9 cellular contexts compared by ENCODE assay signal in the genomic region with DNA sequence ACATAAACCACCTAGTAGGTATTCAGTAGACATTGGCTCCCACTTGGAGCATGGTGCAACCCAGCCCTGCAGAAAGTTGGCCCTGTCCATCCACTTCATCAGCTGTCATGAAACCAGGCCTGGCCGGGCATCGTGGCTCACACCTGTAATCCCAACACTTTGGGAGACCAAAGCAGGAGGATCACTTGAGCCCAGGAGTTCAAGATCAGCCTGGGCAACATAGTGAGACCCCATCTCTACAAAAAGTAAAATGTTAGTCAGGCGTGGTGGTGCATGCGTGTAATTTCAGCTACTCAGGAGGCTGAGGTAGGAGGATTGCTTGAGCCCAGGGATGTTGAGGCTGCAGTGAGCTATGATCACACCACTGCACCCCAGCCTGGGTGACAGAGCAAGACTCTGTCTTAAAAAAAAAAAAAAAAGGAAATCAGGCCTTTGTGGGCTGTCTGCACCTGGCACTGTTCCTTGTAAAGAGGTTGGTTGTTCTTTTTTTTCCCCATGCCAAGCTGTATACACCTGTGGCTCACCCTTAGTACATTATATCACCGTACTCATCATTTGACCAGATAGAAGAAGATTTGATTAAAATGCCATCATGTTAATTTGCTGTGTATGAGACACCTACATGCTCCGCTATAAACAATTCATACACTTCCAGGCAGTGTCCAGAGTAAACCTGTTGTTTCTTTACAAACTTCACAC. TPM values are rescaled to one million over a fixed set of nuclear protein-coding genes. Genes with fewer than 3 reads are reported as not detected.
DNase-seq lines count a peak whose midpoint lies in the region; ATAC-seq, FAIRE-seq and TF ChIP-seq lines count a peak whose summit lies in the region.
"Had no signal": no experiment of that assay in that cellular context is flagged by ENCODE, and none has a peak within 500 bp of the region (broad histone marks: within the 10 kb centered on the region; RNA-seq: fewer than 3 reads in every experiment).

No MANE protein-coding gene starts in this region.

- H3K4me1 ChIP-seq in A549, result peaks cover 6% of the 10 kb centered on the region; the same call in 1 of the 3 replicates
- peaks cover 5% of the 10 kb centered on the region for H3K4me1 ChIP-seq in mesenchymal stem cell (ENCODE audit: control insufficient read depth, insufficient read depth, low read depth, low read length)
- no peaks in the 10 kb centered on the region for H3K4me1 ChIP-seq in mesendoderm (ENCODE audit: control insufficient read depth, low read depth, low read length)
- no peaks in the 10 kb centered on the region for H3K4me1 ChIP-seq in SJCRH30

- 0 out of 3 replicates have a peak overlapping the region, but pooled peaks have one; percentile 20 for H3K4me2 ChIP-seq in A549
- H3K4me2 ChIP-seq in mesenchymal stem cell (ENCODE audit: low read length, poor library complexity, severe bottlenecking), result no peak overlapping the region
- no peak overlapping the region for H3K4me2 ChIP-seq in mesendoderm (ENCODE audit: low read length)
- H3K4me2 ChIP-seq: KMS-11 had no signal

- peak overlapping the region; percentile 87 for H3K27ac Mint-ChIP-seq in activated CD8-positive, alpha-beta T cell treated with anti-CD3 and anti-CD28 coated beads for 36 hours

- H3K4me3 Mint-ChIP-seq in activated CD8-positive, alpha-beta T cell treated with anti-CD3 and anti-CD28 coated beads for 36 hours, result peak overlapping the region; percentile 66

- H3K36me3 Mint-ChIP-seq in activated CD8-positive, alpha-beta T cell treated with anti-CD3 and anti-CD28 coated beads for 36 hours (ENCODE audit: low read depth), result peaks cover 11% of the 10 kb centered on the region

- DNase-seq in A549 (ENCODE audit: low read depth in 1 of 2, low spot score in 1 of 2) (no peak), mesenchymal stem cell (no peak), mesendoderm (no peak), SJCRH30 (no peak), HuH-7.5 (ENCODE audit: low spot score) (no peak)
- DNase-seq in activated CD8-positive, alpha-beta T cell treated with anti-CD3 and anti-CD28 coated beads for 36 hours, result no peak

- H4K8ac ChIP-seq in mesenchymal stem cell (ENCODE audit: low read length), result peak overlapping the region; percentile 71
- no peak overlapping the region for H4K8ac ChIP-seq in mesendoderm (ENCODE audit: low read depth, low read length)

- H2BK15ac ChIP-seq in mesenchymal stem cell (ENCODE audit: low read depth, poor library complexity, severe bottlenecking) (no peak overlapping the region), mesendoderm (replicated peaks; ENCODE audit: low read depth) (no peak overlapping the region)

- H3K9me3 ChIP-seq in A549 (peaks cover 6% of the 10 kb centered on the region), mesenchymal stem cell (ENCODE audit: control insufficient read depth, low read length) (no peaks in the 10 kb centered on the region), SJCRH30 (replicated peaks) (no peaks in the 10 kb centered on the region)

- H3K79me2 ChIP-seq in mesendoderm (ENCODE audit: control insufficient read depth, insufficient read depth, low read length), result no peaks in the 10 kb centered on the region

- no peak for TF ChIP-seq EP300 in A549 (IDR thresholded peaks at IDR 0.05)

- H3K4ac ChIP-seq in mesenchymal stem cell (ENCODE audit: low read depth in 1 of 2, low read length in 2 of 2), result peak overlapping the region in 1 of 2 experiments; percentile 32
- H3K4ac ChIP-seq in mesendoderm (ENCODE audit: low read depth, low read length), result no peak overlapping the region

- intact Hi-C loops in activated CD8-positive, alpha-beta T cell treated with anti-CD3 and anti-CD28 coated beads for 36 hours (cut with micrococcal nuclease), result no loop called here

- H2BK5ac ChIP-seq in mesenchymal stem cell (ENCODE audit: low read depth, low read length, poor library complexity, severe bottlenecking), result no peak overlapping the region
- H2BK5ac ChIP-seq in mesendoderm (ENCODE audit: low read length), result no peak overlapping the region

- H3K56ac ChIP-seq in mesendoderm (ENCODE audit: low read length), result no peak overlapping the region

- H3K4me3 ChIP-seq in A549, result no peak overlapping the region
- H3K4me3 ChIP-seq in mesenchymal stem cell (ENCODE audit: insufficient read depth in 1 of 2, low read depth in 1 of 2, low read length in 2 of 2), result no peak overlapping the region
- no peak overlapping the region for H3K4me3 ChIP-seq in mesendoderm (ENCODE audit: low read length)
- no peak overlapping the region for H3K4me3 ChIP-seq in SJCRH30

- peaks cover 7% of the 10 kb centered on the region for H3K9me3 Mint-ChIP-seq in activated CD8-positive, alpha-beta T cell treated with anti-CD3 and anti-CD28 coated beads for 36 hours

- POLR2A ChIA-PET in A549 (lab: Yijun Ruan, JAX), result interaction anchor here (2.5 kb wide), 1 partner anchor 11 kb away, joined by 18 read pairs; no protein-coding TSS in a partner anchor
- POLR2A ChIA-PET in activated CD8-positive, alpha-beta T cell treated with anti-CD3 and anti-CD28 coated beads for 36 hours (lab: Charles Lee), result interaction anchor here (0.7 to 2.6 kb wide), 2 partner anchors 11 to 32 kb away, joined by 3 to 32 read pairs; no protein-coding TSS in a partner anchor

- FAIRE-seq in A549 (lab: Jason Lieb, UNC), result no peak

- no peaks in the 10 kb centered on the region for H3K36me3 ChIP-seq in mesenchymal stem cell (ENCODE audit: control insufficient read depth in 1 of 2, insufficient read depth in 2 of 2, low read depth in 1 of 2, low read length in 2 of 2)
- no peaks in the 10 kb centered on the region for H3K36me3 ChIP-seq in mesendoderm (ENCODE audit: control insufficient read depth, insufficient read depth, low read length)
- H3K36me3 ChIP-seq in SJCRH30, result no peaks in the 10 kb centered on the region

- H4K91ac ChIP-seq in mesenchymal stem cell (ENCODE audit: low read length), result peak overlapping the region; percentile 61

- H4K5ac ChIP-seq in mesendoderm (ENCODE audit: low read length), result no peak overlapping the region

- H3K9ac ChIP-seq in mesenchymal stem cell (ENCODE audit: low read length) (no peak overlapping the region), mesendoderm (ENCODE audit: low read length) (no peak overlapping the region)
- H3K9ac ChIP-seq: KMS-11 had no signal

- no peak for TF ChIP-seq POLR2A in A549 (IDR thresholded peaks at IDR 0.05; ENCODE audit: low read length)

- H3K18ac ChIP-seq in mesenchymal stem cell (ENCODE audit: low read depth in 1 of 2, low read length in 2 of 2) (peak overlapping the region; percentile 75 to 77), mesendoderm (ENCODE audit: low read length) (no peak overlapping the region)

- H3K23ac ChIP-seq in mesenchymal stem cell (ENCODE audit: low read length in 2 of 2), result no peak overlapping the region
- no peak overlapping the region for H3K23ac ChIP-seq in mesendoderm (ENCODE audit: low read length)

- H3K27ac ChIP-seq in A549 (0 out of 6 replicates have a peak overlapping the region, but pooled peaks of 1 of the 2 experiments have one; percentile 13), mesenchymal stem cell (ENCODE audit: low read length, poor library complexity, severe bottlenecking) (peak overlapping the region; percentile 78), mesendoderm (ENCODE audit: low read depth, low read length) (no peak overlapping the region), SJCRH30 (no peak overlapping the region)
- H3K27ac ChIP-seq: KMS-11 had no signal

- WGBS in A549 (ENCODE audit: missing lambda C conversion rate), result 89% methylated on average over 4 of the region's 6 CpGs
- WGBS in mesenchymal stem cell, result 94% methylated on average over 4 of the region's 6 CpGs
- WGBS in mesendoderm (ENCODE audit: extremely low coverage, insufficient coverage, low lambda C conversion rate), result no CpG with 5 or more reads among the region's 6 CpGs

- no peak overlapping the region for H2BK120ac ChIP-seq in mesenchymal stem cell (ENCODE audit: low read depth, low read length)
- H2BK120ac ChIP-seq in mesendoderm (ENCODE audit: low read depth, low read length), result no peak overlapping the region

- TF ChIP-seq CTCF in A549 (IDR thresholded peaks at IDR 0.05), result no peak
- TF ChIP-seq CTCF in activated CD8-positive, alpha-beta T cell treated with anti-CD3 and anti-CD28 coated beads for 36 hours (IDR thresholded peaks at IDR 0.05), result no peak

- H2AFZ ChIP-seq in mesenchymal stem cell (ENCODE audit: low read depth, low read length), result no peak overlapping the region

- no peak overlapping the region for H3K14ac ChIP-seq in mesenchymal stem cell (ENCODE audit: low read length in 2 of 2)

- H3K79me1 ChIP-seq in mesenchymal stem cell (replicated peaks; ENCODE audit: low read length, poor library complexity, severe bottlenecking) (no peaks in the 10 kb centered on the region), mesendoderm (ENCODE audit: low read length) (no peaks in the 10 kb centered on the region)

- CTCF ChIA-PET in A549 (lab: Yijun Ruan, JAX), result interaction anchor here (1.3 to 3.1 kb wide), 2 partner anchors 11 to 123 kb away, joined by 3 to 18 read pairs; no protein-coding TSS in a partner anchor
- CTCF ChIA-PET in activated CD8-positive, alpha-beta T cell treated with anti-CD3 and anti-CD28 coated beads for 36 hours (lab: Charles Lee), result interaction anchor here (0.7 to 6.1 kb wide), 2 partner anchors 12 to 173 kb away, joined by 4 to 71 read pairs; no protein-coding TSS in a partner anchor

- peak overlapping the region in 1 of 2 experiments; percentile 59 for H2BK12ac ChIP-seq in mesenchymal stem cell (ENCODE audit: low read length in 2 of 2)

- H3K27me3 ChIP-seq in mesenchymal stem cell (ENCODE audit: control insufficient read depth in 1 of 2, insufficient read depth in 1 of 2, low read length in 2 of 2) (peaks cover 0 to 3% of the 10 kb centered on the region in 2 experiments), mesendoderm (ENCODE audit: insufficient read depth, low read length, poor library complexity) (no peaks in the 10 kb centered on the region), SJCRH30 (no peaks in the 10 kb centered on the region)

- H2AK5ac ChIP-seq in mesenchymal stem cell (ENCODE audit: low read length, severe bottlenecking) (peak overlapping the region; percentile 15), mesendoderm (ENCODE audit: low read length) (no peak overlapping the region)

- no peaks in the 10 kb centered on the region for H3K27me3 Mint-ChIP-seq in activated CD8-positive, alpha-beta T cell treated with anti-CD3 and anti-CD28 coated beads for 36 hours

- peak in 1 of 2 experiments; percentile 42; a peak in 1 of 6 replicates for ATAC-seq in A549
- peak; percentile 12 for ATAC-seq in GM19455 (IDR thresholded peaks at IDR 0.05; ENCODE audit: unreplicated experiment)
- ATAC-seq in activated CD8-positive, alpha-beta T cell treated with anti-CD3 and anti-CD28 coated beads for 36 hours, result peak; percentile 9
- ATAC-seq in HG03095 (IDR thresholded peaks at IDR 0.05; ENCODE audit: unreplicated experiment), result no peak

- peaks cover 47% of the 10 kb centered on the region for H3K4me1 Mint-ChIP-seq in activated CD8-positive, alpha-beta T cell treated with anti-CD3 and anti-CD28 coated beads for 36 hours (ENCODE audit: low read depth)

- no peak for TF ChIP-seq RAD21 in A549 (conservative IDR thresholded peaks at IDR 0.05 in 1 of 2, IDR thresholded peaks at IDR 0.05 in 1 of 2)

RNA-seq across cellular contexts. Expression of a gene that starts 45.4 kb away (rescaled TPM):
- polyA plus RNA-seq in A549 (2011; rRNA removed) (0.30 and 0.49 TPM in 2 replicates), A549 (2017; fragmentation: RNase III; extraction: RNeasy Plus Mini Kit Qiagen cat#74134 plus additional on column Dnase treatment) (0.10 to 0.14 TPM (median 0.12 TPM) in 3 replicates)
- polyA plus RNA-seq in A549 (2012; cell fraction: cytosol; rRNA removed), result 0.25 and 0.40 TPM in 2 replicates
- polyA plus RNA-seq in A549 (2012; cell fraction: nucleus; rRNA removed), result 0.35 and 0.43 TPM in 2 replicates
- polyA minus RNA-seq in A549 (2011; rRNA and poly(A)+ RNA removed), result 1.2 and 1.5 TPM in 2 replicates
- total RNA-seq in activated CD8-positive, alpha-beta T cell treated with anti-CD3 and anti-CD28 coated beads for 36 hours, result not detected
- 0.23 TPM for polyA plus RNA-seq in mesenchymal stem cell (2013, experiment 1 of 2)
- 0.29 TPM for polyA plus RNA-seq in mesenchymal stem cell (2013, experiment 2 of 2)
- polyA plus RNA-seq in mesendoderm (2013, experiment 1 of 2), result 0.28 TPM
- polyA plus RNA-seq in mesendoderm (2013, experiment 2 of 2), result 0.29 TPM
- total RNA-seq in SJCRH30 (2014; rRNA removed; shearing (Covaris generic)), result not detected in 2 replicates
